ENCODE assay signal across 1 cellular context in the genomic region with DNA sequence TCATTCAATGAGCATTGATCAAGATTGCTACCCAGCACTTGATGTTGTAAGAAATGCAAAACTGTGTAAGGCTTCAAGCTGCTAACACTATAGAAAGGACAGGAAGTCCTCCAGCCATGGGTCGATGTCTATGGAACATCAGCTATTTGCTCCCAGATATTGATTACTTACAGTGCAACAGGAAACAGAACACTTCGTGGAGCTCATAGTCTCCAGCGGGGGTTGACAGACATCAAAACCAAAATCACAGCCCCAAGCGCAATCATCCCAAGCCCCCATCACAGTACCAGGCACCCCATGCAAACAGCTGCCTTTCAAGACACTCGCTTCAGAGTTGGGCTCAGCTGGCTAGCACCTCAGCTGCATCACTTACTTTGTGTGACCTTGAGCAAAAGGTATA.
TF ChIP-seq lines count a peak whose summit lies in the region.

No MANE protein-coding gene starts in this region.

TF ChIP-seq in WTC11, 78 proteins besides CTCF, POLR2A, EP300 and RAD21 (continued from another document):
- TF ChIP-seq, protein P1, sequence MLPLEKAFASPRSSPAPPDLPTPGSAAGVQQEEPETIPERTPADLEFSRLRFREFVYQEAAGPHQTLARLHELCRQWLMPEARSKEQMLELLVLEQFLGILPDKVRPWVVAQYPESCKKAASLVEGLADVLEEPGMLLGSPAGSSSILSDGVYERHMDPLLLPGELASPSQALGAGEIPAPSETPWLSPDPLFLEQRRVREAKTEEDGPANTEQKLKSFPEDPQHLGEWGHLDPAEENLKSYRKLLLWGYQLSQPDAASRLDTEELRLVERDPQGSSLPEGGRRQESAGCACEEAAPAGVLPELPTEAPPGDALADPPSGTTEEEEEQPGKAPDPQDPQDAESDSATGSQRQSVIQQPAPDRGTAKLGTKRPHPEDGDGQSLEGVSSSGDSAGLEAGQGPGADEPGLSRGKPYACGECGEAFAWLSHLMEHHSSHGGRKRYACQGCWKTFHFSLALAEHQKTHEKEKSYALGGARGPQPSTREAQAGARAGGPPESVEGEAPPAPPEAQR (CRISPR knock-in tag; IDR thresholded peaks at IDR 0.05): no peak
- TF ChIP-seq KAT7 (CRISPR knock-in tag; IDR thresholded peaks at IDR 0.05; ENCODE audit: borderline replicate concordance): no peak
- TF ChIP-seq PRRX2 (CRISPR knock-in tag; IDR thresholded peaks at IDR 0.05): no peak
- TF ChIP-seq, protein P2, sequence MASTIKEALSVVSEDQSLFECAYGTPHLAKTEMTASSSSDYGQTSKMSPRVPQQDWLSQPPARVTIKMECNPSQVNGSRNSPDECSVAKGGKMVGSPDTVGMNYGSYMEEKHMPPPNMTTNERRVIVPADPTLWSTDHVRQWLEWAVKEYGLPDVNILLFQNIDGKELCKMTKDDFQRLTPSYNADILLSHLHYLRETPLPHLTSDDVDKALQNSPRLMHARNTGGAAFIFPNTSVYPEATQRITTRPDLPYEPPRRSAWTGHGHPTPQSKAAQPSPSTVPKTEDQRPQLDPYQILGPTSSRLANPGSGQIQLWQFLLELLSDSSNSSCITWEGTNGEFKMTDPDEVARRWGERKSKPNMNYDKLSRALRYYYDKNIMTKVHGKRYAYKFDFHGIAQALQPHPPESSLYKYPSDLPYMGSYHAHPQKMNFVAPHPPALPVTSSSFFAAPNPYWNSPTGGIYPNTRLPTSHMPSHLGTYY (CRISPR knock-in tag; IDR thresholded peaks at IDR 0.05): no peak
- no peak for TF ChIP-seq ZNF671 (CRISPR knock-in tag; IDR thresholded peaks at IDR 0.05)
- TF ChIP-seq, protein P3, sequence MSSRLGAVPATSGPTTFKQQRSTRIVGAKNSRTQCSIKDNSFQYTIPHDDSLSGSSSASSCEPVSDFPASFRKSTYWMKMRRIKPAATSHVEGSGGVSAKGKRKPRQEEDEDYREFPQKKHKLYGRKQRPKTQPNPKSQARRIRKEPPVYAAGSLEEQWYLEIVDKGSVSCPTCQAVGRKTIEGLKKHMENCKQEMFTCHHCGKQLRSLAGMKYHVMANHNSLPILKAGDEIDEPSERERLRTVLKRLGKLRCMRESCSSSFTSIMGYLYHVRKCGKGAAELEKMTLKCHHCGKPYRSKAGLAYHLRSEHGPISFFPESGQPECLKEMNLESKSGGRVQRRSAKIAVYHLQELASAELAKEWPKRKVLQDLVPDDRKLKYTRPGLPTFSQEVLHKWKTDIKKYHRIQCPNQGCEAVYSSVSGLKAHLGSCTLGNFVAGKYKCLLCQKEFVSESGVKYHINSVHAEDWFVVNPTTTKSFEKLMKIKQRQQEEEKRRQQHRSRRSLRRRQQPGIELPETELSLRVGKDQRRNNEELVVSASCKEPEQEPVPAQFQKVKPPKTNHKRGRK (CRISPR knock-in tag; IDR thresholded peaks at IDR 0.05; ENCODE audit: borderline replicate concordance): no peak
- no peak for TF ChIP-seq ETV6 (CRISPR knock-in tag; IDR thresholded peaks at IDR 0.05)
- no peak for TF ChIP-seq GTF2I (CRISPR knock-in tag; conservative IDR thresholded peaks at IDR 0.05)
- TF ChIP-seq ZNF121 (CRISPR knock-in tag; IDR thresholded peaks at IDR 0.05): no peak
- no peak for TF ChIP-seq CREM (CRISPR knock-in tag; IDR thresholded peaks at IDR 0.05)
- no peak for TF ChIP-seq MXD4 (CRISPR knock-in tag; IDR thresholded peaks at IDR 0.05; ENCODE audit: borderline replicate concordance)
- TF ChIP-seq SP1 (CRISPR knock-in tag; conservative IDR thresholded peaks at IDR 0.05): no peak
- TF ChIP-seq, protein P4, sequence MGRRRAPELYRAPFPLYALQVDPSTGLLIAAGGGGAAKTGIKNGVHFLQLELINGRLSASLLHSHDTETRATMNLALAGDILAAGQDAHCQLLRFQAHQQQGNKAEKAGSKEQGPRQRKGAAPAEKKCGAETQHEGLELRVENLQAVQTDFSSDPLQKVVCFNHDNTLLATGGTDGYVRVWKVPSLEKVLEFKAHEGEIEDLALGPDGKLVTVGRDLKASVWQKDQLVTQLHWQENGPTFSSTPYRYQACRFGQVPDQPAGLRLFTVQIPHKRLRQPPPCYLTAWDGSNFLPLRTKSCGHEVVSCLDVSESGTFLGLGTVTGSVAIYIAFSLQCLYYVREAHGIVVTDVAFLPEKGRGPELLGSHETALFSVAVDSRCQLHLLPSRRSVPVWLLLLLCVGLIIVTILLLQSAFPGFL (CRISPR knock-in tag; IDR thresholded peaks at IDR 0.05; ENCODE audit: borderline replicate concordance): no peak
